Comparison of ENCODE assay signal across 1 cellular context in genomic region chr9:97299809-97300414, GRCh38.
A peak's percentile ranks its signal among the peaks of the same experiment; 100 is the strongest.
TF ChIP-seq lines count a peak whose summit lies in the region.

No MANE protein-coding gene starts in this region.

TF ChIP-seq in GM12878, 131 proteins besides CTCF, POLR2A, EP300 and RAD21 (continued from another document):
- TF ChIP-seq, protein P1, sequence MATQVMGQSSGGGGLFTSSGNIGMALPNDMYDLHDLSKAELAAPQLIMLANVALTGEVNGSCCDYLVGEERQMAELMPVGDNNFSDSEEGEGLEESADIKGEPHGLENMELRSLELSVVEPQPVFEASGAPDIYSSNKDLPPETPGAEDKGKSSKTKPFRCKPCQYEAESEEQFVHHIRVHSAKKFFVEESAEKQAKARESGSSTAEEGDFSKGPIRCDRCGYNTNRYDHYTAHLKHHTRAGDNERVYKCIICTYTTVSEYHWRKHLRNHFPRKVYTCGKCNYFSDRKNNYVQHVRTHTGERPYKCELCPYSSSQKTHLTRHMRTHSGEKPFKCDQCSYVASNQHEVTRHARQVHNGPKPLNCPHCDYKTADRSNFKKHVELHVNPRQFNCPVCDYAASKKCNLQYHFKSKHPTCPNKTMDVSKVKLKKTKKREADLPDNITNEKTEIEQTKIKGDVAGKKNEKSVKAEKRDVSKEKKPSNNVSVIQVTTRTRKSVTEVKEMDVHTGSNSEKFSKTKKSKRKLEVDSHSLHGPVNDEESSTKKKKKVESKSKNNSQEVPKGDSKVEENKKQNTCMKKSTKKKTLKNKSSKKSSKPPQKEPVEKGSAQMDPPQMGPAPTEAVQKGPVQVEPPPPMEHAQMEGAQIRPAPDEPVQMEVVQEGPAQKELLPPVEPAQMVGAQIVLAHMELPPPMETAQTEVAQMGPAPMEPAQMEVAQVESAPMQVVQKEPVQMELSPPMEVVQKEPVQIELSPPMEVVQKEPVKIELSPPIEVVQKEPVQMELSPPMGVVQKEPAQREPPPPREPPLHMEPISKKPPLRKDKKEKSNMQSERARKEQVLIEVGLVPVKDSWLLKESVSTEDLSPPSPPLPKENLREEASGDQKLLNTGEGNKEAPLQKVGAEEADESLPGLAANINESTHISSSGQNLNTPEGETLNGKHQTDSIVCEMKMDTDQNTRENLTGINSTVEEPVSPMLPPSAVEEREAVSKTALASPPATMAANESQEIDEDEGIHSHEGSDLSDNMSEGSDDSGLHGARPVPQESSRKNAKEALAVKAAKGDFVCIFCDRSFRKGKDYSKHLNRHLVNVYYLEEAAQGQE (IDR thresholded peaks at IDR 0.05; ENCODE audit: low read depth, low read length): no peak
- TF ChIP-seq FOS (IDR thresholded peaks at IDR 0.05; ENCODE audit: borderline replicate concordance, extremely low read depth, insufficient read length) (no peak), MTA3 (IDR thresholded peaks at IDR 0.05; ENCODE audit: borderline replicate concordance, low read length) (0 out of 2 replicates have a peak, but pooled peaks have one; percentile 60), MTA2 (IDR thresholded peaks at IDR 0.05; ENCODE audit: low read depth) (no peak), EZH2 (IDR thresholded peaks at IDR 0.05; ENCODE audit: borderline replicate concordance, control insufficient read depth, low read depth, low read length) (no peak), ETV6 (conservative IDR thresholded peaks at IDR 0.05 in 1 of 2, IDR thresholded peaks at IDR 0.05 in 1 of 2; ENCODE audit: borderline replicate concordance in 1 of 2, low read depth in 1 of 2) (peak in 1 of 2 experiments; percentile 30; a peak in 1 of 4 replicates), CREB1 (IDR thresholded peaks at IDR 0.05; ENCODE audit: low read depth) (peak; percentile 55; the same call in 1 of the 2 replicates), PAX5 (IDR thresholded peaks at IDR 0.05; ENCODE audit: borderline replicate concordance, low read depth, low read length) (0 out of 2 replicates have a peak, but pooled peaks have one; percentile 15), JUNB (IDR thresholded peaks at IDR 0.05) (peak; percentile 97), STAT3 (IDR thresholded peaks at IDR 0.05; ENCODE audit: low read depth, low read length) (no peak), CBX5 (IDR thresholded peaks at IDR 0.05; ENCODE audit: low read depth) (peak; percentile 62; the same call in 1 of the 2 replicates), MLLT1 (IDR thresholded peaks at IDR 0.05) (no peak), BMI1 (IDR thresholded peaks at IDR 0.05; ENCODE audit: borderline replicate concordance) (peak; percentile 32; the same call in 1 of the 2 replicates), RUNX3 (IDR thresholded peaks at IDR 0.05; ENCODE audit: low read length) (peak; percentile 92)
- TF ChIP-seq, protein P2, sequence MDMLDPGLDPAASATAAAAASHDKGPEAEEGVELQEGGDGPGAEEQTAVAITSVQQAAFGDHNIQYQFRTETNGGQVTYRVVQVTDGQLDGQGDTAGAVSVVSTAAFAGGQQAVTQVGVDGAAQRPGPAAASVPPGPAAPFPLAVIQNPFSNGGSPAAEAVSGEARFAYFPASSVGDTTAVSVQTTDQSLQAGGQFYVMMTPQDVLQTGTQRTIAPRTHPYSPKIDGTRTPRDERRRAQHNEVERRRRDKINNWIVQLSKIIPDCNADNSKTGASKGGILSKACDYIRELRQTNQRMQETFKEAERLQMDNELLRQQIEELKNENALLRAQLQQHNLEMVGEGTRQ (IDR thresholded peaks at IDR 0.05; ENCODE audit: borderline replicate concordance, low read depth, low read length): no peak
- TF ChIP-seq, protein P3, sequence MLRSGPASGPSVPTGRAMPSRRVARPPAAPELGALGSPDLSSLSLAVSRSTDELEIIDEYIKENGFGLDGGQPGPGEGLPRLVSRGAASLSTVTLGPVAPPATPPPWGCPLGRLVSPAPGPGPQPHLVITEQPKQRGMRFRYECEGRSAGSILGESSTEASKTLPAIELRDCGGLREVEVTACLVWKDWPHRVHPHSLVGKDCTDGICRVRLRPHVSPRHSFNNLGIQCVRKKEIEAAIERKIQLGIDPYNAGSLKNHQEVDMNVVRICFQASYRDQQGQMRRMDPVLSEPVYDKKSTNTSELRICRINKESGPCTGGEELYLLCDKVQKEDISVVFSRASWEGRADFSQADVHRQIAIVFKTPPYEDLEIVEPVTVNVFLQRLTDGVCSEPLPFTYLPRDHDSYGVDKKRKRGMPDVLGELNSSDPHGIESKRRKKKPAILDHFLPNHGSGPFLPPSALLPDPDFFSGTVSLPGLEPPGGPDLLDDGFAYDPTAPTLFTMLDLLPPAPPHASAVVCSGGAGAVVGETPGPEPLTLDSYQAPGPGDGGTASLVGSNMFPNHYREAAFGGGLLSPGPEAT (IDR thresholded peaks at IDR 0.05; ENCODE audit: low read depth): no peak
- TF ChIP-seq, protein P4, sequence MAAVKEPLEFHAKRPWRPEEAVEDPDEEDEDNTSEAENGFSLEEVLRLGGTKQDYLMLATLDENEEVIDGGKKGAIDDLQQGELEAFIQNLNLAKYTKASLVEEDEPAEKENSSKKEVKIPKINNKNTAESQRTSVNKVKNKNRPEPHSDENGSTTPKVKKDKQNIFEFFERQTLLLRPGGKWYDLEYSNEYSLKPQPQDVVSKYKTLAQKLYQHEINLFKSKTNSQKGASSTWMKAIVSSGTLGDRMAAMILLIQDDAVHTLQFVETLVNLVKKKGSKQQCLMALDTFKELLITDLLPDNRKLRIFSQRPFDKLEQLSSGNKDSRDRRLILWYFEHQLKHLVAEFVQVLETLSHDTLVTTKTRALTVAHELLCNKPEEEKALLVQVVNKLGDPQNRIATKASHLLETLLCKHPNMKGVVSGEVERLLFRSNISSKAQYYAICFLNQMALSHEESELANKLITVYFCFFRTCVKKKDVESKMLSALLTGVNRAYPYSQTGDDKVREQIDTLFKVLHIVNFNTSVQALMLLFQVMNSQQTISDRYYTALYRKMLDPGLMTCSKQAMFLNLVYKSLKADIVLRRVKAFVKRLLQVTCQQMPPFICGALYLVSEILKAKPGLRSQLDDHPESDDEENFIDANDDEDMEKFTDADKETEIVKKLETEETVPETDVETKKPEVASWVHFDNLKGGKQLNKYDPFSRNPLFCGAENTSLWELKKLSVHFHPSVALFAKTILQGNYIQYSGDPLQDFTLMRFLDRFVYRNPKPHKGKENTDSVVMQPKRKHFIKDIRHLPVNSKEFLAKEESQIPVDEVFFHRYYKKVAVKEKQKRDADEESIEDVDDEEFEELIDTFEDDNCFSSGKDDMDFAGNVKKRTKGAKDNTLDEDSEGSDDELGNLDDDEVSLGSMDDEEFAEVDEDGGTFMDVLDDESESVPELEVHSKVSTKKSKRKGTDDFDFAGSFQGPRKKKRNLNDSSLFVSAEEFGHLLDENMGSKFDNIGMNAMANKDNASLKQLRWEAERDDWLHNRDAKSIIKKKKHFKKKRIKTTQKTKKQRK (IDR thresholded peaks at IDR 0.05; ENCODE audit: low read depth, low read length): no peak
TF ChIP-seq in GM12878: peak in this region for 25.
